Comparison of ENCODE assay signal across 29 cellular contexts in genomic region chr3:18795078-18795477, GRCh38.
"Had no signal": no experiment of that assay in that cellular context is flagged by ENCODE, and none has a peak within 500 bp of the region (broad histone marks: within the 10 kb centered on the region; RNA-seq: fewer than 3 reads in every experiment).

No MANE protein-coding gene starts in this region.

- H3K27ac Mint-ChIP-seq: naive thymus-derived CD4-positive, alpha-beta T cell; natural killer cell; nephron; neural progenitor cell; progenitor cell of endocrine pancreas; stimulated activated memory B cell treated with anti-CD40 and anti-IgM and Interleukin-4, amounts not matched to agents 10 μg/mL and 1 μg/mL and 100 μg/mL, for 72 hours; stimulated activated naive CD8-positive, alpha-beta T cell treated with anti-CD3 and anti-CD28 coated beads, Interleukin-15, Interleukin-2, amounts not matched to agents 100 ng/mL and 50 ng/mL, for 24 hours; type B pancreatic cell had no signal

- H3K36me3 Mint-ChIP-seq: natural killer cell; neural progenitor cell; stimulated activated memory B cell treated with anti-CD40 and anti-IgM and Interleukin-4, amounts not matched to agents 10 μg/mL and 1 μg/mL and 100 μg/mL, for 72 hours; type B pancreatic cell had no signal

- H3K9ac ChIP-seq: neural progenitor cell, parathyroid adenoma had no signal

- H3K4me1 Mint-ChIP-seq: natural killer cell; nephron; neural progenitor cell; stimulated activated memory B cell treated with anti-CD40 and anti-IgM and Interleukin-4, amounts not matched to agents 10 μg/mL and 1 μg/mL and 100 μg/mL, for 72 hours had no signal

- H3K9me3 ChIP-seq: ovary, psoas muscle, right lobe of liver, sigmoid colon, suprapubic skin, testis, tibial artery, transverse colon, upper lobe of right lung, uterus had no signal

- DNase-seq: naive thymus-derived CD4-positive, alpha-beta T cell; natural killer cell; occipital lobe; ovary; posterior cingulate gyrus; psoas muscle; right cardiac atrium; right lobe of liver; sigmoid colon; small intestine; stimulated activated CD4-positive, alpha-beta T cell treated with anti-CD3 and anti-CD28 coated beads, Interleukin-15, amount 100 ng/mL, for 24 hours; stimulated activated CD4-positive, alpha-beta T cell treated with anti-CD3 and anti-CD28 coated beads, Interleukin-2, amount 100 ng/mL, for 24 hours; stimulated activated CD4-positive, alpha-beta T cell treated with anti-CD3 and anti-CD28 coated beads, Interleukin-2, amount 100 ng/mL, for 48 hours; stimulated activated CD4-positive, alpha-beta T cell treated with anti-CD3 and anti-CD28 coated beads, Interleukin-4, amount 100 ng/mL, for 24 hours; stimulated activated naive CD4-positive, alpha-beta T cell; substantia nigra; testis; tibial artery; transverse colon; upper lobe of right lung; uterus had no signal

- H3K9me3 Mint-ChIP-seq: natural killer cell; neural progenitor cell; stimulated activated memory B cell treated with anti-CD40 and anti-IgM and Interleukin-4, amounts not matched to agents 10 μg/mL and 1 μg/mL and 100 μg/mL, for 72 hours; stimulated activated naive CD8-positive, alpha-beta T cell treated with anti-CD3 and anti-CD28 coated beads, Interleukin-15, Interleukin-2, amounts not matched to agents 100 ng/mL and 50 ng/mL, for 24 hours; type B pancreatic cell had no signal

- H3K36me3 ChIP-seq: neural progenitor cell, ovary, right lobe of liver, sigmoid colon, suprapubic skin, tibial artery, transverse colon, upper lobe of right lung, uterus had no signal

- H3K27me3 Mint-ChIP-seq: naive thymus-derived CD4-positive, alpha-beta T cell; progenitor cell of endocrine pancreas; stimulated activated naive CD8-positive, alpha-beta T cell treated with anti-CD3 and anti-CD28 coated beads, Interleukin-15, Interleukin-2, amounts not matched to agents 100 ng/mL and 50 ng/mL, for 24 hours; type B pancreatic cell had no signal

- H3K27ac ChIP-seq: neural progenitor cell, ovary, parathyroid adenoma, psoas muscle, right lobe of liver, sigmoid colon, suprapubic skin, testis, tibial artery, transverse colon, upper lobe of right lung, uterus had no signal

- ATAC-seq: naive thymus-derived CD4-positive, alpha-beta T cell; natural killer cell; psoas muscle; right cardiac atrium; right lobe of liver; stimulated activated memory B cell treated with anti-CD40 and anti-IgM and Interleukin-4, amounts not matched to agents 10 μg/mL and 1 μg/mL and 100 μg/mL, for 72 hours; upper lobe of right lung had no signal

- H3K27me3 ChIP-seq: neural progenitor cell, ovary, right lobe of liver, sigmoid colon, suprapubic skin, testis, tibial artery, transverse colon, upper lobe of right lung, uterus had no signal

- H2AFZ ChIP-seq: neural progenitor cell, parathyroid adenoma had no signal

- H3K79me2 ChIP-seq: parathyroid adenoma had no signal

- H3K4me1 ChIP-seq: neural progenitor cell, parathyroid adenoma, psoas muscle, right lobe of liver, sigmoid colon, suprapubic skin, testis, tibial artery, transverse colon, upper lobe of right lung, uterus had no signal

- H3K4me3 Mint-ChIP-seq: naive thymus-derived CD4-positive, alpha-beta T cell; natural killer cell; nephron; neural progenitor cell; stimulated activated memory B cell treated with anti-CD40 and anti-IgM and Interleukin-4, amounts not matched to agents 10 μg/mL and 1 μg/mL and 100 μg/mL, for 72 hours; stimulated activated naive CD8-positive, alpha-beta T cell treated with anti-CD3 and anti-CD28 coated beads, Interleukin-15, Interleukin-2, amounts not matched to agents 100 ng/mL and 50 ng/mL, for 24 hours; type B pancreatic cell had no signal

- H3K4me2 ChIP-seq: neural progenitor cell had no signal

- H3K4me3 ChIP-seq: neural progenitor cell, ovary, psoas muscle, right lobe of liver, sigmoid colon, suprapubic skin, testis, tibial artery, transverse colon, upper lobe of right lung, uterus had no signal
